In genomic region chr21:32377991-32378390, GRCh38 we compare ENCODE assay signal across 31 cellular contexts. TPM values are rescaled to one million over a fixed set of nuclear protein-coding genes. Genes with fewer than 3 reads are reported as not detected.
DNase-seq lines count a peak whose midpoint lies in the region; ATAC-seq and TF ChIP-seq lines count a peak whose summit lies in the region.
"Had no signal": no experiment of that assay in that cellular context is flagged by ENCODE, and none has a peak within 500 bp of the region (broad histone marks: within the 10 kb centered on the region; RNA-seq: fewer than 3 reads in every experiment).

No MANE protein-coding gene starts in this region.

- no peaks in the 10 kb centered on the region for H3K9me3 Mint-ChIP-seq in progenitor cell of endocrine pancreas (ENCODE audit: low read depth)
- H3K9me3 Mint-ChIP-seq in activated T-cell treated with anti-CD3 and anti-CD28 coated beads, Interleukin-2, amount 50 U/mL, for 24 hours: no peaks in the 10 kb centered on the region
- H3K9me3 Mint-ChIP-seq: activated CD4-positive, alpha-beta memory T cell treated with anti-CD3 and anti-CD28 coated beads for 36 hours; activated naive CD4-positive, alpha-beta T cell treated with anti-CD3 and anti-CD28 coated beads for 36 hours; activated T-helper 1 cell treated with anti-CD3 and anti-CD28 coated beads, Interleukin-12 subunit alpha, Interleukin-12 subunit beta, Interleukin-2, Interleukin-4 antibody, amounts not matched to agents 30 ng/mL and 10 ng/mL and 1 ng/mL, durations not matched to agents 14 hours and 24 hours and 36 hours; brain; CD8-positive, alpha-beta memory T cell; stimulated activated naive B cell treated with anti-CD40 and anti-IgM and Interleukin-4, amounts not matched to agents 10 μg/mL and 1 μg/mL and 100 μg/mL, for 72 hours; T-helper 1 cell treated with Interleukin-12 subunit alpha and Interleukin-12 subunit beta and Interleukin-4 antibody, amounts not matched to agents 30 μg/mL and 1 μg/mL, for 36 hours had no signal

- no peaks in the 10 kb centered on the region for H3K27me3 Mint-ChIP-seq in progenitor cell of endocrine pancreas
- H3K27me3 Mint-ChIP-seq in activated T-cell treated with anti-CD3 and anti-CD28 coated beads, Interleukin-2, amount 50 U/mL, for 24 hours: no peaks in the 10 kb centered on the region
- H3K27me3 Mint-ChIP-seq: activated CD4-positive, alpha-beta memory T cell treated with anti-CD3 and anti-CD28 coated beads for 36 hours; CD8-positive, alpha-beta memory T cell; stimulated activated naive B cell treated with anti-CD40 and anti-IgM and Interleukin-4, amounts not matched to agents 10 μg/mL and 1 μg/mL and 100 μg/mL, for 72 hours had no signal

- peaks cover 21 to 76% of the 10 kb centered on the region in 2 donors for H3K4me1 ChIP-seq in thoracic aorta (ENCODE audit: control insufficient read depth in 1 of 2, low read depth in 2 of 2)

- H3K27ac ChIP-seq in angular gyrus (ENCODE audit: low read depth, low read length) (peak overlapping the region; percentile 53), thoracic aorta (peak overlapping the region; percentile 87 to 96)
- H3K27ac ChIP-seq: KMS-11 had no signal

- peaks cover 11% of the 10 kb centered on the region for H3K36me3 Mint-ChIP-seq in progenitor cell of endocrine pancreas (ENCODE audit: insufficient read depth)
- H3K36me3 Mint-ChIP-seq in activated T-cell treated with anti-CD3 and anti-CD28 coated beads, Interleukin-2, amount 50 U/mL, for 24 hours (ENCODE audit: low read depth): peaks cover 100% of the 10 kb centered on the region

- ATAC-seq in thoracic aorta (ENCODE audit: insufficient number of reproducible peaks, low FRiP score, low read depth): no peak
- ATAC-seq in HG03378 (IDR thresholded peaks at IDR 0.05; ENCODE audit: unreplicated experiment): no peak
- no peak for ATAC-seq in GM21529 (IDR thresholded peaks at IDR 0.05; ENCODE audit: unreplicated experiment)
- ATAC-seq: gastroesophageal sphincter; left cardiac atrium; PC-3; SK-N-SH treated with all-trans-retinoic acid at 6 μM for 48 hours; stimulated activated naive B cell treated with anti-CD40 and anti-IgM and Interleukin-4, amounts not matched to agents 10 μg/mL and 1 μg/mL and 100 μg/mL, for 72 hours had no signal

- peaks cover 5% of the 10 kb centered on the region for H3K4me1 Mint-ChIP-seq in progenitor cell of endocrine pancreas (ENCODE audit: low read depth)
- peaks cover 1% of the 10 kb centered on the region for H3K4me1 Mint-ChIP-seq in activated T-cell treated with anti-CD3 and anti-CD28 coated beads, Interleukin-2, amount 50 U/mL, for 24 hours (ENCODE audit: low read depth)
- H3K4me1 Mint-ChIP-seq: brain had no signal

- H3K27ac Mint-ChIP-seq in progenitor cell of endocrine pancreas: peak overlapping the region; percentile 23
- H3K27ac Mint-ChIP-seq in activated T-cell treated with anti-CD3 and anti-CD28 coated beads, Interleukin-2, amount 50 U/mL, for 24 hours: no peak overlapping the region
- H3K27ac Mint-ChIP-seq: activated CD4-positive, alpha-beta memory T cell treated with anti-CD3 and anti-CD28 coated beads for 36 hours; activated naive CD4-positive, alpha-beta T cell treated with anti-CD3 and anti-CD28 coated beads for 36 hours; activated T-helper 1 cell treated with anti-CD3 and anti-CD28 coated beads, Interleukin-12 subunit alpha, Interleukin-12 subunit beta, Interleukin-2, Interleukin-4 antibody, amounts not matched to agents 30 ng/mL and 10 ng/mL and 1 ng/mL, durations not matched to agents 14 hours and 24 hours and 36 hours; T-helper 1 cell treated with Interleukin-12 subunit alpha and Interleukin-12 subunit beta and Interleukin-4 antibody, amounts not matched to agents 30 μg/mL and 1 μg/mL, for 36 hours had no signal

- no peak overlapping the region for H3K4me3 Mint-ChIP-seq in progenitor cell of endocrine pancreas (ENCODE audit: low read depth)
- H3K4me3 Mint-ChIP-seq in activated T-cell treated with anti-CD3 and anti-CD28 coated beads, Interleukin-2, amount 50 U/mL, for 24 hours: no peak overlapping the region
- H3K4me3 Mint-ChIP-seq: activated CD4-positive, alpha-beta memory T cell treated with anti-CD3 and anti-CD28 coated beads for 36 hours; activated naive CD4-positive, alpha-beta T cell treated with anti-CD3 and anti-CD28 coated beads for 36 hours; activated T-helper 1 cell treated with anti-CD3 and anti-CD28 coated beads, Interleukin-12 subunit alpha, Interleukin-12 subunit beta, Interleukin-2, Interleukin-4 antibody, amounts not matched to agents 30 ng/mL and 10 ng/mL and 1 ng/mL, durations not matched to agents 14 hours and 24 hours and 36 hours; brain; CD8-positive, alpha-beta memory T cell; stimulated activated naive B cell treated with anti-CD40 and anti-IgM and Interleukin-4, amounts not matched to agents 10 μg/mL and 1 μg/mL and 100 μg/mL, for 72 hours; T-helper 1 cell treated with Interleukin-12 subunit alpha and Interleukin-12 subunit beta and Interleukin-4 antibody, amounts not matched to agents 30 μg/mL and 1 μg/mL, for 36 hours had no signal

- H3K36me3 ChIP-seq in thoracic aorta: peaks cover 9% of the 10 kb centered on the region

- H3K9me3 ChIP-seq in thoracic aorta: no peaks in the 10 kb centered on the region
- H3K9me3 ChIP-seq: gastroesophageal sphincter, tibial nerve had no signal

- no peak for TF ChIP-seq CTCF in progenitor cell of endocrine pancreas (IDR thresholded peaks at IDR 0.05; ENCODE audit: unreplicated experiment)
- TF ChIP-seq CTCF in thoracic aorta (IDR thresholded peaks at IDR 0.05): no peak

- H3K4me3 ChIP-seq in thoracic aorta: no peak overlapping the region
- H3K4me3 ChIP-seq: gastroesophageal sphincter, tibial nerve had no signal

- no peaks in the 10 kb centered on the region for H3K27me3 ChIP-seq in thoracic aorta (replicated peaks; ENCODE audit: insufficient read depth)
- H3K27me3 ChIP-seq: gastroesophageal sphincter, tibial nerve had no signal

- DNase-seq in globus pallidus (ENCODE audit: low spot score) (peak; percentile 75), progenitor cell of endocrine pancreas (ENCODE audit: low spot score, unreplicated experiment) (no peak), thoracic aorta (ENCODE audit: low spot score) (no peak)
- DNase-seq in activated T-cell treated with anti-CD3 and anti-CD28 coated beads, Interleukin-2, amount 50 U/mL, for 24 hours: no peak
- DNase-seq: activated CD4-positive, alpha-beta memory T cell treated with anti-CD3 and anti-CD28 coated beads for 36 hours; activated CD4-positive, CD25-positive, alpha-beta regulatory T cell treated with anti-CD3 and anti-CD28 coated beads, Interleukin-2, amount 50 U/mL, for 72 hours; activated CD8-positive, alpha-beta memory T cell treated with anti-CD3 and anti-CD28 coated beads, Interleukin-2, amount 50 U/mL, for 4 hours; activated naive CD4-positive, alpha-beta T cell treated with anti-CD3 and anti-CD28 coated beads for 36 hours; CD8-positive, alpha-beta memory T cell; EL; H7; hippocampal formation; left cardiac atrium; NCI-H2029; NCI-H526; NK-92 treated with Interleukin-12 subunit alpha and Interleukin-12 subunit beta, amount 100 ng/mL, for 24 hours; PC-3; posterior cingulate gyrus; stimulated activated CD4-positive, alpha-beta T cell treated with anti-CD3 and anti-CD28 coated beads, Interleukin-15, amount 100 ng/mL, for 24 hours; stimulated activated CD4-positive, alpha-beta T cell treated with anti-CD3 and anti-CD28 coated beads, Interleukin-4, amount 100 ng/mL, for 4 hours; stimulated activated naive B cell treated with anti-CD40 and anti-IgM and Interleukin-4, amounts not matched to agents 10 μg/mL and 1 μg/mL and 100 μg/mL, for 72 hours had no signal

RNA-seq across cellular contexts. Expression of gene URB1, which starts 14.8 kb away (rescaled TPM):
- total RNA-seq in progenitor cell of endocrine pancreas (17.0 and 17.1 TPM in 2 replicates), thoracic aorta (10 to 100 TPM; 35.1 to 64.8 TPM)

RNA-seq across cellular contexts. Expression of gene EVA1C, which starts 34.5 kb away (rescaled TPM):
- not detected in 2 replicates for total RNA-seq in progenitor cell of endocrine pancreas
- 100 to 1,000 TPM in 1 of 2 donors, 10 to 100 TPM in 1; 81.2 to 115 TPM for total RNA-seq in thoracic aorta

Comparison
In these comparisons a context has a peak if more than half of its experiments do, and no peak if none do; other contexts are left out.
1. RNA of gene EVA1C, which starts 34.5 kb away (total RNA-seq): 81.2 to 115 TPM in thoracic aorta; not detected in progenitor cell of endocrine pancreas; every median in the first group is over 10 times any median in the second.